8 cellular contexts compared by ENCODE assay signal in the genomic region with DNA sequence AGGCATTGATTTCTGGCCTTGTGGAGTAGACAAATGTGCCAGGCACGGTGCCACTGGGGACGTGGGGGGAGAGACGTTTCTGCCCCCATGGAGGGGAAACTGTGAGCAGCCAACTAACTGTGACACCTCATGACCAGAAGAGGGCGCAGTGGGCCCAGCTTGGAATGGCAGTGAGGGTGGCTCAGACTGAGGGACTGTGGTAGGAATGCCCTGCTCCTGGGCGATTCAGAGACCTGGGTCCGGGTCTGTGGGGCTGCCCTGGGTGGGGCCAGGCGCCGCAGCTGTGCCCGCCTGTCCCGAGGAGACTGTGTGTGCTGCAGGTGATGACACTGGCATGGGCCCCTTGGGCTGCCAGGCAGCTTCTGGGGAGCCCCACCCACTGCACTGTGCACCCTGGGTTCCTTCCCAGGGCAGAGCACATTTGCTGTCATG. TPM values are rescaled to one million over a fixed set of nuclear protein-coding genes. Genes with fewer than 3 reads are reported as not detected.
DNase-seq lines count a peak whose midpoint lies in the region; ATAC-seq and TF ChIP-seq lines count a peak whose summit lies in the region.

No MANE protein-coding gene starts in this region.

- peak; percentile 69 for ATAC-seq in HG03571 (IDR thresholded peaks at IDR 0.05; ENCODE audit: unreplicated experiment)
- peak; percentile 87 to 90 for ATAC-seq in activated T-cell treated with anti-CD3 and anti-CD28 coated beads, Interleukin-2, amount 50 U/mL, for 72 hours (replicated peaks in 1 of 2)
- no peak for ATAC-seq in omental fat pad (ENCODE audit: low FRiP score)

- H3K4me1 ChIP-seq in OCI-LY3 (ENCODE audit: low read length) (peaks cover 8% of the 10 kb centered on the region), transverse colon (peaks cover 0 to 31% (median 14%) of the 10 kb centered on the region in 4 donors)

- WGBS in transverse colon (ENCODE audit: low coverage in 1 of 2), 2 donors = 19% methylated on average over 9 of the region's 10 CpGs; no CpG with 5 or more reads in 1 of the 2 donors

- H3K36me3 Mint-ChIP-seq in activated T-cell treated with anti-CD3 and anti-CD28 coated beads, Interleukin-2, amount 50 U/mL, for 72 hours (ENCODE audit: insufficient read depth in 2 of 2) = no peaks in the 10 kb centered on the region

- intact Hi-C loops in transverse colon (cut with DNase I; ENCODE audit: low total_unique reads) = loop anchor here (10.0 kb wide), 1 partner anchor 1241 kb away; no protein-coding TSS in a partner anchor

- DNase-seq in NCI-H82 (lab: John Stamatoyannopoulos, UW) (peak; percentile 79), NCI-H82 treated with DMSO at 0.1 percent for 48 hours (lab: John Stamatoyannopoulos, UW; ENCODE audit: unreplicated experiment) (no peak), fibroblast of the aortic adventitia (ENCODE audit: low read depth) (peak; percentile 53), omental fat pad (ENCODE audit: low spot score) (peak; percentile 50), transverse colon (peak; percentile 75)
- peak; percentile 63 to 71 for DNase-seq in activated T-cell treated with anti-CD3 and anti-CD28 coated beads, Interleukin-2, amount 50 U/mL, for 72 hours

- no peaks in the 10 kb centered on the region for H3K27me3 Mint-ChIP-seq in activated T-cell treated with anti-CD3 and anti-CD28 coated beads, Interleukin-2, amount 50 U/mL, for 72 hours (ENCODE audit: low read depth)

- no peaks in the 10 kb centered on the region for H3K27me3 ChIP-seq in OCI-LY3 (ENCODE audit: low read depth, low read length)
- H3K27me3 ChIP-seq in transverse colon = no peaks in the 10 kb centered on the region

- no peak overlapping the region for H3K4me3 Mint-ChIP-seq in activated T-cell treated with anti-CD3 and anti-CD28 coated beads, Interleukin-2, amount 50 U/mL, for 72 hours

- H3K9me3 Mint-ChIP-seq in activated T-cell treated with anti-CD3 and anti-CD28 coated beads, Interleukin-2, amount 50 U/mL, for 72 hours = no peaks in the 10 kb centered on the region

- no peak overlapping the region for H3K4me3 ChIP-seq in OCI-LY3 (ENCODE audit: low read length)
- no peak overlapping the region for H3K4me3 ChIP-seq in fibroblast of the aortic adventitia (ENCODE audit: low read depth, low read length)
- no peak overlapping the region for H3K4me3 ChIP-seq in transverse colon

- in situ Hi-C loops in transverse colon (cut with MboI; ENCODE audit: low pct_ligation_motif_present in 1 of 4, low pct_unique_long_range_greater_than_20kb in 1 of 4, low sequenced_read_pairs in 3 of 4) = loop anchor here in 3 of 4 donors (10.0 kb wide), 1 partner anchor 261 kb away; no protein-coding TSS in a partner anchor

- H3K79me2 ChIP-seq in OCI-LY3 (ENCODE audit: low read length) = no peaks in the 10 kb centered on the region

- H3K36me3 ChIP-seq in OCI-LY3 (replicated peaks; ENCODE audit: low read depth, low read length) (no peaks in the 10 kb centered on the region), transverse colon (no peaks in the 10 kb centered on the region)

- H3K27ac ChIP-seq in OCI-LY3 (ENCODE audit: low read length) (no peak overlapping the region), transverse colon (no peak overlapping the region)

- no peak overlapping the region for H2AFZ ChIP-seq in OCI-LY3 (ENCODE audit: low read depth, low read length)

- H4K20me1 ChIP-seq in OCI-LY3 (ENCODE audit: insufficient read depth, low read length) = no peaks in the 10 kb centered on the region

- H3K9ac ChIP-seq in OCI-LY3 (ENCODE audit: low read length) = no peak overlapping the region

- TF ChIP-seq EP300 in transverse colon (IDR thresholded peaks at IDR 0.05; ENCODE audit: low read depth) = no peak

- no peak overlapping the region for H3K27ac Mint-ChIP-seq in activated T-cell treated with anti-CD3 and anti-CD28 coated beads, Interleukin-2, amount 50 U/mL, for 72 hours

- H3K4me2 ChIP-seq in OCI-LY3 (ENCODE audit: low read length) = peak overlapping the region; percentile 7

- H3K9me3 ChIP-seq in OCI-LY3 (ENCODE audit: insufficient read depth, low read length) (no peaks in the 10 kb centered on the region), transverse colon (no peaks in the 10 kb centered on the region)

- no peak for TF ChIP-seq POLR2A in transverse colon (IDR thresholded peaks at IDR 0.05)

- peak; percentile 90 for TF ChIP-seq CTCF in OCI-LY3 (IDR thresholded peaks at IDR 0.05; ENCODE audit: low read depth, low read length)
- peak; percentile 82 for TF ChIP-seq CTCF in fibroblast of the aortic adventitia (IDR thresholded peaks at IDR 0.05; ENCODE audit: insufficient read depth, low read length)
- TF ChIP-seq CTCF in omental fat pad (IDR thresholded peaks at IDR 0.05) = peak in 1 of 3 donors; percentile 45
- TF ChIP-seq CTCF in transverse colon (IDR thresholded peaks at IDR 0.05) = peak; percentile 77 to 90 (median 79)

- peaks cover 10% of the 10 kb centered on the region for H3K4me1 Mint-ChIP-seq in activated T-cell treated with anti-CD3 and anti-CD28 coated beads, Interleukin-2, amount 50 U/mL, for 72 hours (ENCODE audit: low read depth)

RNA-seq across cellular contexts. Expression of a gene that starts 7.5 kb away (rescaled TPM):
- total RNA-seq in activated T-cell treated with anti-CD3 and anti-CD28 coated beads, Interleukin-2, amount 50 U/mL, for 72 hours = 10 to 100 TPM; 12.5 to 13.6 TPM
- total RNA-seq in fibroblast of the aortic adventitia (ENCODE audit: low replicate concordance) (15.7 and 21.1 TPM in 2 replicates), omental fat pad (10 to 100 TPM in 3 of 4 donors, 1 to 10 TPM in 1; 8.6 to 11.2 (median 10.3) TPM), transverse colon (10 to 100 TPM in 3 of 4 donors, 1 to 10 TPM in 1; 3.4 to 11.2 (median 10.7) TPM)
